ENCODE assay signal across 21 cellular contexts in genomic region chr6:56807335-56807991, GRCh38.
DNase-seq lines count a peak whose midpoint lies in the region; ATAC-seq and TF ChIP-seq lines count a peak whose summit lies in the region.
"Had no signal": no experiment of that assay in that cellular context is flagged by ENCODE, and none has a peak within 500 bp of the region (broad histone marks: within the 10 kb centered on the region; RNA-seq: fewer than 3 reads in every experiment).

No MANE protein-coding gene starts in this region.

- no peaks in the 10 kb centered on the region for H3K36me3 Mint-ChIP-seq in GM23338 (ENCODE audit: low read depth)
- H3K36me3 Mint-ChIP-seq: activated CD4-positive, alpha-beta memory T cell treated with anti-CD3 and anti-CD28 coated beads for 36 hours; activated naive CD8-positive, alpha-beta T cell treated with anti-CD3 and anti-CD28 coated beads for 36 hours had no signal

- TF ChIP-seq CTCF in GM23338 (conservative IDR thresholded peaks at IDR 0.05; ENCODE audit: low read depth in 2 of 2) (no peak), Panc1 (IDR thresholded peaks at IDR 0.05) (no peak), gastrocnemius medialis (IDR thresholded peaks at IDR 0.05 in 4 of 5, conservative IDR thresholded peaks at IDR 0.05 in 1 of 5) (no peak)

- CTCF ChIA-PET in Panc1 (lab: Charles Lee), result no interaction called here

- in situ Hi-C loops in Panc1 (cut with HindIII; ENCODE audit: low pct_unique_long_range_greater_than_20kb, low sequenced_read_pairs) (no loop called here), gastrocnemius medialis (cut with MboI; ENCODE audit: low sequenced_read_pairs in 4 of 4) (no loop called here)

- peak overlapping the region; percentile 65 for H3K27ac Mint-ChIP-seq in GM23338
- H3K27ac Mint-ChIP-seq: activated CD4-positive, alpha-beta memory T cell treated with anti-CD3 and anti-CD28 coated beads for 36 hours; activated naive CD8-positive, alpha-beta T cell treated with anti-CD3 and anti-CD28 coated beads for 36 hours; B cell had no signal

- H3K4me3 ChIP-seq in GM23338 (no peak overlapping the region), Panc1 (ENCODE audit: low read depth in 2 of 2, low read length in 2 of 2) (no peak overlapping the region), gastrocnemius medialis (no peak overlapping the region)
- H3K4me3 ChIP-seq: cardiac muscle cell had no signal

- POLR2A ChIA-PET in Panc1 (lab: Charles Lee), result interaction anchor here (0.6 kb wide), 1 partner anchor 14 kb away, joined by 4 read pairs; no protein-coding TSS in a partner anchor

- H3K27me3 Mint-ChIP-seq in GM23338 (ENCODE audit: insufficient read depth, low read depth, poor library complexity), result no peaks in the 10 kb centered on the region
- H3K27me3 Mint-ChIP-seq: activated CD4-positive, alpha-beta memory T cell treated with anti-CD3 and anti-CD28 coated beads for 36 hours; activated naive CD8-positive, alpha-beta T cell treated with anti-CD3 and anti-CD28 coated beads for 36 hours; B cell had no signal

- no peak for DNase-seq in GM23338 (ENCODE audit: low spot score)
- DNase-seq in Panc1 (ENCODE audit: low read depth, low spot score), result no peak
- peak; percentile 32 for DNase-seq in fibroblast of peridontal ligament (ENCODE audit: extremely low read depth)
- DNase-seq in gastrocnemius medialis, result no peak
- DNase-seq in activated CD4-positive, alpha-beta T cell treated with anti-CD3 and anti-CD28 coated beads for 48 hours, result no peak
- no peak for DNase-seq in NCI-H2196 treated with DMSO at 0.1 percent for 48 hours (lab: John Stamatoyannopoulos, UW; ENCODE audit: unreplicated experiment)
- DNase-seq: activated CD4-positive, alpha-beta memory T cell treated with anti-CD3 and anti-CD28 coated beads for 36 hours; activated naive CD8-positive, alpha-beta T cell treated with anti-CD3 and anti-CD28 coated beads for 36 hours; activated T-cell treated with anti-CD3 and anti-CD28 coated beads, Interleukin-2, amount 50 U/mL, for 48 hours; effector CD4-positive, alpha-beta T cell; foreskin melanocyte; GF-D8; HCEC 1CT; NCI-H2081; NCI-H526 treated with DMSO at 0.1 percent for 48 hours; stimulated activated CD4-positive, alpha-beta T cell treated with anti-CD3 and anti-CD28 coated beads, Interleukin-2, amount 100 ng/mL, for 48 hours; stimulated activated CD8-positive, alpha-beta memory T cell treated with anti-CD3 and anti-CD28 coated beads, Interleukin-4, amount 100 ng/mL, for 48 hours had no signal

- H3F3A ChIP-seq in GM23338 (replicated peaks; ENCODE audit: low read depth), result no peaks in the 10 kb centered on the region

- peaks cover 60% of the 10 kb centered on the region for H3K4me1 Mint-ChIP-seq in GM23338
- H3K4me1 Mint-ChIP-seq: activated naive CD8-positive, alpha-beta T cell treated with anti-CD3 and anti-CD28 coated beads for 36 hours; B cell had no signal

- no peaks in the 10 kb centered on the region for H3K27me3 ChIP-seq in GM23338 (ENCODE audit: insufficient read depth)
- no peaks in the 10 kb centered on the region for H3K27me3 ChIP-seq in Panc1 (ENCODE audit: control insufficient read depth, insufficient read depth, low read length)
- H3K27me3 ChIP-seq in gastrocnemius medialis, result no peaks in the 10 kb centered on the region
- H3K27me3 ChIP-seq: cardiac muscle cell had no signal

- H3K4me2 ChIP-seq in GM23338, result no peak overlapping the region

- no peaks in the 10 kb centered on the region for H3K9me3 Mint-ChIP-seq in GM23338
- H3K9me3 Mint-ChIP-seq: activated CD4-positive, alpha-beta memory T cell treated with anti-CD3 and anti-CD28 coated beads for 36 hours; activated naive CD8-positive, alpha-beta T cell treated with anti-CD3 and anti-CD28 coated beads for 36 hours; neural crest cell had no signal

- H3K4me3 Mint-ChIP-seq in GM23338, result no peak overlapping the region
- H3K4me3 Mint-ChIP-seq: activated CD4-positive, alpha-beta memory T cell treated with anti-CD3 and anti-CD28 coated beads for 36 hours; activated naive CD8-positive, alpha-beta T cell treated with anti-CD3 and anti-CD28 coated beads for 36 hours; B cell; neural crest cell had no signal

- H3K4me1 ChIP-seq in GM23338 (ENCODE audit: insufficient read depth) (peaks cover 51% of the 10 kb centered on the region), Panc1 (ENCODE audit: control insufficient read depth, insufficient read depth, low read length) (peaks cover 66% of the 10 kb centered on the region), gastrocnemius medialis (peaks cover 83 to 85% of the 10 kb centered on the region in 2 donors)

- intact Hi-C loops in Panc1 (cut with micrococcal nuclease; ENCODE audit: unreplicated experiment) (no loop called here), gastrocnemius medialis (cut with DNase I; ENCODE audit: low total_unique reads) (no loop called here)

- no peaks in the 10 kb centered on the region for H3K9me2 ChIP-seq in GM23338 (ENCODE audit: insufficient read depth)

- peaks cover 15% of the 10 kb centered on the region; the same call in 1 of the 2 replicates for H4K20me1 ChIP-seq in GM23338 (replicated peaks; ENCODE audit: insufficient read depth)

- peaks cover 100% of the 10 kb centered on the region for H3K79me2 ChIP-seq in GM23338 (replicated peaks; ENCODE audit: insufficient read depth)

- no TSS peak for BruUV-seq in Panc1 (replicated peaks; lab: Mats Ljungman, UMichigan)

- H3K27ac ChIP-seq in GM23338 (ENCODE audit: low read depth) (peak overlapping the region; percentile 33; the same call in 1 of the 2 replicates), Panc1 (ENCODE audit: low read length) (peak overlapping the region; percentile 26; the same call in 1 of the 2 replicates), gastrocnemius medialis (peak overlapping the region; percentile 87 to 93 (median 87))
- H3K27ac ChIP-seq: cardiac muscle cell had no signal

- H3K9me3 ChIP-seq in Panc1 (ENCODE audit: control insufficient read depth, insufficient read depth, low read depth, low read length) (no peaks in the 10 kb centered on the region), gastrocnemius medialis (no peaks in the 10 kb centered on the region)

- H3K36me3 ChIP-seq in GM23338 (ENCODE audit: insufficient read depth) (no peaks in the 10 kb centered on the region), Panc1 (ENCODE audit: control insufficient read depth, insufficient read depth, low read length) (no peaks in the 10 kb centered on the region), gastrocnemius medialis (no peaks in the 10 kb centered on the region)
- H3K36me3 ChIP-seq: cardiac muscle cell had no signal

- H2AFZ ChIP-seq in GM23338, result no peak overlapping the region

- no peak for TF ChIP-seq POLR2A in gastrocnemius medialis (IDR thresholded peaks at IDR 0.05)

- ATAC-seq in GM23338 (no peak), Panc1 (no peak), gastrocnemius medialis (peak; percentile 73 to 80), GM18511 (IDR thresholded peaks at IDR 0.05; ENCODE audit: unreplicated experiment) (no peak)

TF ChIP-seq in GM23338, 12 proteins besides CTCF, POLR2A, EP300 and RAD21 (continues in another document):
- TF ChIP-seq JUNB (IDR thresholded peaks at IDR 0.05; ENCODE audit: unreplicated experiment) (no peak), ZNF114 (CRISPR knock-in tag; IDR thresholded peaks at IDR 0.05) (no peak), STAT1 (IDR thresholded peaks at IDR 0.05; ENCODE audit: unreplicated experiment) (no peak), ZNF331 (CRISPR knock-in tag; IDR thresholded peaks at IDR 0.05; ENCODE audit: low read depth) (no peak), REST (IDR thresholded peaks at IDR 0.05; ENCODE audit: unreplicated experiment) (no peak), EZH2 (IDR thresholded peaks at IDR 0.05; ENCODE audit: low read depth, unreplicated experiment) (no peak), POLR2AphosphoS5 (IDR thresholded peaks at IDR 0.05; ENCODE audit: low read depth) (no peak), CREB1 (CRISPR knock-in tag; IDR thresholded peaks at IDR 0.05; ENCODE audit: low read depth) (no peak), ETS1 (IDR thresholded peaks at IDR 0.05) (no peak)

Comparison
In these comparisons a context has a peak if more than half of its experiments do, and no peak if none do; other contexts are left out.
1. ATAC-seq: peak in gastrocnemius medialis (2 of 2); none in GM23338 (single experiment), Panc1 (single experiment) and GM18511 (single experiment).
2. H3K27ac ChIP-seq: peak in every context shown above with its lines; median percentile 87 in gastrocnemius medialis; 33 in GM23338; 26 in Panc1.